30 cellular contexts compared by ENCODE assay signal in the genomic region with DNA sequence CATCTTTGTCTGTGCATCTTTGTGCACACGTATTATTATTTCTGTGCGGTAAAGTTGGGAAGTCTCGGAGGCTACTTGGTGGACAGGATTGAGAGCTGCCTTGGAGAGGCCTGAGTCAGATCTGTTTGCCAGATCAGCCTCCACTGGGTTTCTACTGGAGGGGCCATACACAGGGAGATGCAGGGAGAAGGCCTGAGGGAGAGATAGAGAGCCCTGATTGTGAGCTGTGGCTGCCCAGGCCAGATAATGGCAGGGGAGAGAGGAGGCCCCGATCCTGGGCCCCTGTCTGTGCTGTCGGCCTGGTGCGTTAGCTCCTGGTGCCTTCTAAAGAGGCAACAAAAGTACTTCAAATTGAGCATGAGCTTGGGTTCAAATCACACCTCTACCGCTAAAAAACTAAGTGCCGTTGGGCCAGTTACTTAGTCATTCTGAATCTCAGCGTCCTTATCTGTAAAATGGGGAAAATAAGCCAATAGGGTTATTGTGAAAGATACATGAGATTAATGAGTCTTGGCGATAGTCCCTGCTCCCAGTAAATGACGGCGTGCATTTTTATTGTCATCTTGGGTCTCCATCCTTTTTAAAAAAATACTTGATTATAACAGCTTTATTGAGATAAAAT. TPM values are rescaled to one million over a fixed set of nuclear protein-coding genes. Genes with fewer than 3 reads are reported as not detected.
DNase-seq lines count a peak whose midpoint lies in the region; ATAC-seq, FAIRE-seq and TF ChIP-seq lines count a peak whose summit lies in the region.
"Had no signal": no experiment of that assay in that cellular context is flagged by ENCODE, and none has a peak within 500 bp of the region (broad histone marks: within the 10 kb centered on the region; RNA-seq: fewer than 3 reads in every experiment).

No MANE protein-coding gene starts in this region.

- no peaks in the 10 kb centered on the region for H3K9me1 ChIP-seq in IMR-90 (ENCODE audit: insufficient read depth, low read length)

- H3K14ac ChIP-seq in IMR-90 (replicated peaks; ENCODE audit: low read depth, low read length): 0 out of 2 replicates have a peak overlapping the region, but pooled peaks have one; percentile 4

- H2BK120ac ChIP-seq in IMR-90 (ENCODE audit: low read depth, low read length): peak overlapping the region; percentile 81; the same call in 1 of the 2 replicates

- no peak overlapping the region for H2BK15ac ChIP-seq in IMR-90 (ENCODE audit: low read depth, low read length)

- H3K36me3 Mint-ChIP-seq in CD8-positive, alpha-beta memory T cell: no peaks in the 10 kb centered on the region
- H3K36me3 Mint-ChIP-seq: CD8-positive, alpha-beta T cell had no signal

- no peak overlapping the region for H3K56ac ChIP-seq in IMR-90 (ENCODE audit: extremely low read depth, insufficient read depth, low read length)

- TF ChIP-seq POLR2A in A549 (IDR thresholded peaks at IDR 0.05; ENCODE audit: low read length) (no peak), IMR-90 (IDR thresholded peaks at IDR 0.05; ENCODE audit: low read depth, low read length) (no peak)

- no peaks in the 10 kb centered on the region for H3K79me1 ChIP-seq in IMR-90 (ENCODE audit: low read depth in 1 of 2, low read length in 2 of 2)

- no peak overlapping the region for H2BK5ac ChIP-seq in IMR-90 (ENCODE audit: low read depth, low read length, poor library complexity, severe bottlenecking)

- H3K4me1 ChIP-seq in A549: peaks cover 14% of the 10 kb centered on the region
- peaks cover 2% of the 10 kb centered on the region for H3K4me1 ChIP-seq in IMR-90 (ENCODE audit: control insufficient read depth, insufficient read depth, low read length)
- H3K4me1 ChIP-seq in adipocyte (ENCODE audit: control insufficient read depth, insufficient read depth, low read length): peaks cover 11% of the 10 kb centered on the region
- H3K4me1 ChIP-seq in mesodermal cell (ENCODE audit: control insufficient read depth, insufficient read depth, low read length, poor library complexity, severe bottlenecking): peaks cover 11% of the 10 kb centered on the region
- no peaks in the 10 kb centered on the region for H3K4me1 ChIP-seq in BE2C
- H3K4me1 ChIP-seq in CD8-positive, alpha-beta memory T cell (ENCODE audit: insufficient read depth, low read length): no peaks in the 10 kb centered on the region
- H3K4me1 ChIP-seq: right atrium auricular region, vagina had no signal

- TF ChIP-seq CTCF in A549 (IDR thresholded peaks at IDR 0.05) (no peak), IMR-90 (conservative IDR thresholded peaks at IDR 0.05; ENCODE audit: low read depth, low read length) (no peak), BE2C (IDR thresholded peaks at IDR 0.05; ENCODE audit: low read depth, low read length) (no peak)

- peak overlapping the region; percentile 75; the same call in 1 of the 2 replicates for H4K5ac ChIP-seq in IMR-90 (ENCODE audit: low read depth, low read length)

- CTCF ChIA-PET in A549 (lab: Yijun Ruan, JAX) (interaction anchor here (1.1 to 11.0 kb wide), 3 partner anchors 15 to 462 kb away, joined by 4 to 525 read pairs (median 5); partner anchors contain the start of gene CCN5), IMR-90 (lab: Yijun Ruan, JAX) (no interaction called here)
- CTCF ChIA-PET in CD8-positive, alpha-beta memory T cell (lab: Charles Lee): no interaction called here

- peak overlapping the region in 1 of 2 experiments; percentile 85; a peak in 2 of 4 replicates for H4K8ac ChIP-seq in IMR-90 (ENCODE audit: low read depth in 2 of 2, low read length in 2 of 2)

- in situ Hi-C loops in IMR-90 (cut with MboI; ENCODE audit: low sequenced_read_pairs): no loop called here

- 0 out of 2 replicates have a peak overlapping the region, but pooled peaks have one; percentile 6 for H4K91ac ChIP-seq in IMR-90 (ENCODE audit: insufficient read depth, low read depth, low read length)

- POLR2A ChIA-PET in A549 (lab: Yijun Ruan, JAX) (no interaction called here), IMR-90 (lab: Charles Lee; ENCODE audit: unreplicated experiment) (no interaction called here)
- POLR2A ChIA-PET in CD8-positive, alpha-beta memory T cell (lab: Charles Lee): no interaction called here

- H3K4me1 Mint-ChIP-seq in CD8-positive, alpha-beta memory T cell: peaks cover 4 to 8% (median 6%) of the 10 kb centered on the region in 3 donors

- no peak for FAIRE-seq in A549 (lab: Jason Lieb, UNC)
- FAIRE-seq: GM18507 had no signal

- peaks cover 7% of the 10 kb centered on the region; the same call in 1 of the 2 replicates for H3K27me3 ChIP-seq in IMR-90 (ENCODE audit: control insufficient read depth, insufficient read depth, low read length)
- H3K27me3 ChIP-seq in adipocyte (replicated peaks; ENCODE audit: control insufficient read depth, insufficient read depth, low read length): no peaks in the 10 kb centered on the region
- H3K27me3 ChIP-seq in BE2C: no peaks in the 10 kb centered on the region
- H3K27me3 ChIP-seq in CD8-positive, alpha-beta memory T cell (ENCODE audit: insufficient read depth, low read length, poor library complexity, severe bottlenecking): no peaks in the 10 kb centered on the region
- H3K27me3 ChIP-seq: right atrium auricular region, vagina had no signal

- H4K20me1 ChIP-seq in IMR-90 (ENCODE audit: insufficient read depth, low read length): no peaks in the 10 kb centered on the region

- 94% methylated on average over 12 of the region's 12 CpGs for WGBS in A549 (ENCODE audit: missing lambda C conversion rate)
- WGBS in IMR-90 (ENCODE audit: extremely low coverage in 2 of 2, insufficient read length in 1 of 2), 2 experiments: 100% methylated on average over 1 of the region's 12 CpGs; no CpG with 5 or more reads in 1 of the 2 experiments
- 89 to 90% methylated on average over 3 to 9 of the region's 12 CpGs for WGBS in mesodermal cell (ENCODE audit: insufficient coverage in 2 of 2), 2 experiments

- peak overlapping the region; percentile 71 to 85; a peak in 4 of 6 replicates for H3K27ac ChIP-seq in A549
- H3K27ac ChIP-seq in IMR-90 (ENCODE audit: insufficient read depth, low read length): no peak overlapping the region
- H3K27ac ChIP-seq in mesodermal cell (ENCODE audit: low read depth, low read length, severe bottlenecking): peak overlapping the region; percentile 80
- H3K27ac ChIP-seq in CD8-positive, alpha-beta memory T cell (ENCODE audit: low read depth, low read length): no peak overlapping the region
- H3K27ac ChIP-seq: brain microvascular endothelial cell, heart right ventricle, right atrium auricular region, vagina had no signal

- H3K9me3 ChIP-seq in A549: no peaks in the 10 kb centered on the region
- no peaks in the 10 kb centered on the region for H3K9me3 ChIP-seq in IMR-90 (ENCODE audit: control insufficient read depth, insufficient read depth, low read length)
- H3K9me3 ChIP-seq in adipocyte (ENCODE audit: control insufficient read depth, low read length): no peaks in the 10 kb centered on the region
- no peaks in the 10 kb centered on the region for H3K9me3 ChIP-seq in mesodermal cell (ENCODE audit: control insufficient read depth, low read length)
- no peaks in the 10 kb centered on the region for H3K9me3 ChIP-seq in BE2C
- H3K9me3 ChIP-seq in CD8-positive, alpha-beta memory T cell (ENCODE audit: low read length): no peaks in the 10 kb centered on the region
- H3K9me3 ChIP-seq: heart right ventricle, right atrium auricular region, vagina had no signal

- H3K36me3 ChIP-seq in IMR-90 (ENCODE audit: control insufficient read depth, insufficient read depth, low read length) (no peaks in the 10 kb centered on the region), adipocyte (ENCODE audit: control insufficient read depth, insufficient read depth, low read length, severe bottlenecking) (no peaks in the 10 kb centered on the region), mesodermal cell (ENCODE audit: control insufficient read depth, insufficient read depth, low read length) (no peaks in the 10 kb centered on the region), BE2C (no peaks in the 10 kb centered on the region)
- no peaks in the 10 kb centered on the region for H3K36me3 ChIP-seq in CD8-positive, alpha-beta memory T cell (ENCODE audit: insufficient read depth, low read length)
- H3K36me3 ChIP-seq: brain microvascular endothelial cell, heart right ventricle, right atrium auricular region, vagina had no signal

- H3K4me2 ChIP-seq in A549 (no peak overlapping the region), IMR-90 (ENCODE audit: low read depth, low read length) (no peak overlapping the region)

- H2AK5ac ChIP-seq in IMR-90 (ENCODE audit: low read depth, low read length): no peak overlapping the region

- H3K27me3 Mint-ChIP-seq in CD8-positive, alpha-beta memory T cell: no peaks in the 10 kb centered on the region
- H3K27me3 Mint-ChIP-seq: stimulated activated naive CD8-positive, alpha-beta T cell treated with anti-CD3 and anti-CD28 coated beads, Interleukin-15, amount 100 ng/mL, for 72 hours had no signal

- DNase-seq in A549 (ENCODE audit: low read depth in 1 of 2, low spot score in 1 of 2) (no peak), IMR-90 (no peak), adipocyte (ENCODE audit: low read depth) (no peak), BE2C (no peak)
- DNase-seq in CD8-positive, alpha-beta memory T cell: no peak
- DNase-seq: activated CD4-positive, alpha-beta T cell treated with anti-CD3 and anti-CD28 coated beads, Interleukin-2, amount 50 U/mL, for 48 hours; activated gamma-delta T cell treated with Interleukin-2 at 50 U/mL for 16 hours; activated T-cell treated with anti-CD3 and anti-CD28 coated beads, Interleukin-2, amount 50 U/mL, for 48 hours; AML-193; brain microvascular endothelial cell; CD8-positive, alpha-beta T cell; DMS 273 treated with DMSO at 0.1 percent for 48 hours; foreskin melanocyte; H9; heart right ventricle; NCI-H146; stimulated activated CD4-positive, alpha-beta T cell treated with anti-CD3 and anti-CD28 coated beads, Interleukin-2, amount 100 ng/mL, for 24 hours; stimulated activated CD8-positive, alpha-beta memory T cell treated with anti-CD3 and anti-CD28 coated beads, Interleukin-4, amount 100 ng/mL, for 48 hours; stimulated activated naive CD8-positive, alpha-beta T cell treated with anti-CD3 and anti-CD28 coated beads, Interleukin-15, amount 100 ng/mL, for 72 hours had no signal

- intact Hi-C loops in IMR-90 (cut with micrococcal nuclease): no loop called here

- H3K9ac ChIP-seq in IMR-90 (ENCODE audit: low read depth, low read length) (no peak overlapping the region), adipocyte (ENCODE audit: low read length) (peak overlapping the region; percentile 50)

- H3K27ac Mint-ChIP-seq in CD8-positive, alpha-beta memory T cell: no peak overlapping the region
- H3K27ac Mint-ChIP-seq: CD8-positive, alpha-beta T cell; stimulated activated naive CD8-positive, alpha-beta T cell treated with anti-CD3 and anti-CD28 coated beads, Interleukin-15, amount 100 ng/mL, for 72 hours had no signal

- no peaks in the 10 kb centered on the region for H3K9me3 Mint-ChIP-seq in CD8-positive, alpha-beta memory T cell
- H3K9me3 Mint-ChIP-seq: CD8-positive, alpha-beta T cell; H9; stimulated activated naive CD8-positive, alpha-beta T cell treated with anti-CD3 and anti-CD28 coated beads, Interleukin-15, amount 100 ng/mL, for 72 hours had no signal

- dilution Hi-C loops in IMR-90 (cut with HindIII; ENCODE audit: low sequenced_read_pairs, unreplicated experiment): no loop called here

- no peak overlapping the region for H2AK9ac ChIP-seq in IMR-90 (replicated peaks; ENCODE audit: low read depth, low read length, poor library complexity)

- no TSS peak for BruUV-seq in IMR-90 (replicated peaks; lab: Mats Ljungman, UMichigan)

- H3K4me3 Mint-ChIP-seq in CD8-positive, alpha-beta memory T cell: no peak overlapping the region
- H3K4me3 Mint-ChIP-seq: CD8-positive, alpha-beta T cell; H9; stimulated activated naive CD8-positive, alpha-beta T cell treated with anti-CD3 and anti-CD28 coated beads, Interleukin-15, amount 100 ng/mL, for 72 hours had no signal

- H3K23ac ChIP-seq in IMR-90 (ENCODE audit: low read depth, low read length): no peak overlapping the region

- no peak for TF ChIP-seq EP300 in A549 (IDR thresholded peaks at IDR 0.05)

- ATAC-seq in A549 (no peak), IMR-90 (ENCODE audit: low read depth) (no peak), GM18868 (IDR thresholded peaks at IDR 0.05; ENCODE audit: unreplicated experiment) (no peak), HG03097 (IDR thresholded peaks at IDR 0.05; ENCODE audit: low FRiP score, unreplicated experiment) (no peak)
- ATAC-seq: activated CD4-positive, CD25-positive, alpha-beta regulatory T cell treated with anti-CD3 and anti-CD28 coated beads, Interleukin-2, amount 50 U/mL, for 24 hours; CD8-positive, alpha-beta T cell; heart right ventricle; stimulated activated naive CD8-positive, alpha-beta T cell treated with anti-CD3 and anti-CD28 coated beads, Interleukin-15, amount 100 ng/mL, for 72 hours had no signal

- TF ChIP-seq RAD21 in A549 (conservative IDR thresholded peaks at IDR 0.05 in 1 of 2, IDR thresholded peaks at IDR 0.05 in 1 of 2): no peak
- no peak for TF ChIP-seq RAD21 in IMR-90 (IDR thresholded peaks at IDR 0.05; ENCODE audit: low read length)

- 0 out of 2 replicates have a peak overlapping the region, but pooled peaks have one; percentile 60 for H2BK20ac ChIP-seq in IMR-90 (ENCODE audit: low read depth, low read length)

- peak overlapping the region; percentile 68; the same call in 1 of the 2 replicates for H3K18ac ChIP-seq in IMR-90 (ENCODE audit: low read depth, low read length)

- no peak overlapping the region for H2AFZ ChIP-seq in IMR-90 (replicated peaks; ENCODE audit: low read length, poor library complexity)

- H3K4ac ChIP-seq in IMR-90 (ENCODE audit: low read depth, low read length): peak overlapping the region; percentile 17

- H3K4me3 ChIP-seq in A549 (no peak overlapping the region), IMR-90 (ENCODE audit: insufficient read depth, low read depth, low read length) (no peak overlapping the region), adipocyte (ENCODE audit: low read length) (no peak overlapping the region), mesodermal cell (ENCODE audit: extremely low read depth, insufficient read depth, low read length, poor library complexity, severe bottlenecking) (no peak overlapping the region), BE2C (ENCODE audit: low read depth, low read length) (no peak overlapping the region)
- H3K4me3 ChIP-seq in CD8-positive, alpha-beta memory T cell (ENCODE audit: low read length): no peak overlapping the region
- H3K4me3 ChIP-seq: heart right ventricle, lung, right atrium auricular region, vagina had no signal

RNA-seq across cellular contexts. Expression of gene ADA, which starts 27.6 kb away (rescaled TPM):
- polyA plus RNA-seq in A549 (2011; rRNA removed) (46.7 and 48.1 TPM in 2 replicates), A549 (2017; fragmentation: RNase III; extraction: RNeasy Plus Mini Kit Qiagen cat#74134 plus additional on column Dnase treatment) (34.5 to 37.5 TPM (median 36.9 TPM) in 3 replicates), IMR-90 (2012; rRNA removed) (11.0 and 11.6 TPM in 2 replicates)
- 72.5 and 87.8 TPM in 2 replicates for polyA plus RNA-seq in A549 (2012; cell fraction: cytosol; rRNA removed)
- polyA plus RNA-seq in A549 (2012; cell fraction: nucleus; rRNA removed): 107 and 110 TPM in 2 replicates
- polyA minus RNA-seq in A549 (2011; rRNA and poly(A)+ RNA removed): 41.1 and 43.0 TPM in 2 replicates
- total RNA-seq in IMR-90 (2012; rRNA removed): 6.9 and 8.1 TPM in 2 replicates
- 9.8 and 15.3 TPM in 2 replicates for polyA plus RNA-seq in IMR-90 (2012; cell fraction: cytosol; rRNA removed)
- 31.5 and 33.0 TPM in 2 replicates for polyA plus RNA-seq in IMR-90 (2012; cell fraction: nucleus; rRNA removed; ENCODE audit: low replicate concordance)
- 82.4 TPM for polyA plus RNA-seq in mesodermal cell (2013, experiment 1 of 2)
- polyA plus RNA-seq in mesodermal cell (2013, experiment 2 of 2): 68.3 TPM
- 3.4 TPM for polyA plus RNA-seq in BE2C (2012; ENCODE audit: insufficient read depth, insufficient read length, low read depth)
- 10 to 100 TPM; 21.1 to 21.3 TPM for total RNA-seq in CD8-positive, alpha-beta memory T cell
- 56.4 TPM for polyA plus RNA-seq in CD8-positive, alpha-beta memory T cell

RNA-seq across cellular contexts. Expression of gene CCN5, which starts 36.1 kb away (rescaled TPM):
- polyA plus RNA-seq in A549 (2011; rRNA removed): 9.9 and 10.1 TPM in 2 replicates
- polyA plus RNA-seq in A549 (2012; cell fraction: cytosol; rRNA removed): 32.0 and 52.5 TPM in 2 replicates
- polyA plus RNA-seq in A549 (2012; cell fraction: nucleus; rRNA removed): 59.4 and 69.8 TPM in 2 replicates
- polyA plus RNA-seq in A549 (2017; fragmentation: RNase III; extraction: RNeasy Plus Mini Kit Qiagen cat#74134 plus additional on column Dnase treatment): 11.1 to 13.9 TPM (median 12.3 TPM) in 3 replicates
- polyA minus RNA-seq in A549 (2011; rRNA and poly(A)+ RNA removed): 4.5 and 6.9 TPM in 2 replicates
- total RNA-seq in IMR-90 (2012; rRNA removed): not detected in 2 replicates
- polyA plus RNA-seq in IMR-90 (2012; rRNA removed): not detected in 2 replicates
- 0.12 TPM in 1 of 2 replicates, not detected in the other for polyA plus RNA-seq in IMR-90 (2012; cell fraction: cytosol; rRNA removed)
- polyA plus RNA-seq in IMR-90 (2012; cell fraction: nucleus; rRNA removed; ENCODE audit: low replicate concordance): 0.02 and 0.13 TPM in 2 replicates
- polyA plus RNA-seq in mesodermal cell (2013, experiment 1 of 2): not detected
- not detected for polyA plus RNA-seq in mesodermal cell (2013, experiment 2 of 2)
- polyA plus RNA-seq in BE2C (2012; ENCODE audit: insufficient read depth, insufficient read length, low read depth): 0.32 TPM
- not detected for total RNA-seq in CD8-positive, alpha-beta memory T cell
- polyA plus RNA-seq in CD8-positive, alpha-beta memory T cell: not detected
- total RNA-seq: A673; CD8-positive, alpha-beta T cell; H9; T-helper 1 cell treated with Interleukin-12 subunit alpha and Interleukin-12 subunit beta and Interleukin-4 antibody, amounts not matched to agents 30 ng/mL and 1 ng/mL, for 36 hours had no signal
- polyA plus RNA-seq: neural cell had no signal

Comparison
In these comparisons a context has a peak if more than half of its experiments do, and no peak if none do; other contexts are left out.
1. H3K27ac ChIP-seq: peak in A549 (2 of 2) and mesodermal cell (single experiment); none in IMR-90 (single experiment) and CD8-positive, alpha-beta memory T cell (single experiment).
2. RNA of gene CCN5, which starts 36.1 kb away (polyA plus RNA-seq): 9.9 to 69.8 TPM in A549; 0.02 to 0.13 TPM in IMR-90 and not detected in CD8-positive, alpha-beta memory T cell (single experiment); every median in the first group is over 4 times any median in the second.